ENCODE assay signal across 39 cellular contexts in genomic region chr11:1105183-1105565, GRCh38. TPM values are rescaled to one million over a fixed set of nuclear protein-coding genes. Genes with fewer than 3 reads are reported as not detected.
"Had no signal": no experiment of that assay in that cellular context is flagged by ENCODE, and none has a peak within 500 bp of the region (broad histone marks: within the 10 kb centered on the region; RNA-seq: fewer than 3 reads in every experiment).

No MANE protein-coding gene starts in this region.

- H3K4me1 Mint-ChIP-seq: activated B cell treated with CpG ODN at 0.5 μM for 24 hours; activated CD4-positive, alpha-beta T cell treated with anti-CD3 and anti-CD28 coated beads, Interleukin-2, amount 10 ng/mL, durations not matched to agents 24 days and 14 days; activated naive CD8-positive, alpha-beta T cell treated with anti-CD3 and anti-CD28 coated beads for 36 hours; activated T-helper 17 cell treated with anti-CD3 and anti-CD28 coated beads, Interleukin-2, amount 50 U/mL, for 72 hours had no signal

- H3K4me1 ChIP-seq: adrenal gland, body of pancreas, breast epithelium had no signal

- H3K27me3 Mint-ChIP-seq: activated B cell treated with CpG ODN at 0.5 μM for 24 hours; activated CD4-positive, alpha-beta T cell treated with anti-CD3 and anti-CD28 coated beads, Interleukin-2, amount 10 ng/mL, durations not matched to agents 24 days and 14 days; activated CD8-positive, alpha-beta T cell treated with anti-CD3 and anti-CD28 coated beads for 36 hours; activated naive CD8-positive, alpha-beta T cell treated with anti-CD3 and anti-CD28 coated beads for 36 hours; activated T-helper 17 cell treated with anti-CD3 and anti-CD28 coated beads, Interleukin-2, amount 50 U/mL, for 72 hours had no signal

- H3K9me3 Mint-ChIP-seq: activated B cell treated with CpG ODN at 0.5 μM for 24 hours; activated CD4-positive, alpha-beta memory T cell treated with anti-CD3 and anti-CD28 coated beads for 36 hours; activated CD4-positive, alpha-beta T cell treated with anti-CD3 and anti-CD28 coated beads, Interleukin-2, amount 10 ng/mL, durations not matched to agents 24 days and 14 days; activated CD8-positive, alpha-beta T cell treated with anti-CD3 and anti-CD28 coated beads for 36 hours; activated naive CD4-positive, alpha-beta T cell treated with anti-CD3 and anti-CD28 coated beads for 36 hours; activated naive CD4-positive, alpha-beta T cell treated with anti-CD3 and anti-CD28 coated beads, Interleukin-2, amount 50 U/mL, for 72 hours; activated naive CD8-positive, alpha-beta T cell treated with anti-CD3 and anti-CD28 coated beads for 36 hours; activated T-cell treated with anti-CD3 and anti-CD28 coated beads, Interleukin-2, amount 50 U/mL, for 4 hours; activated T-cell treated with anti-CD3 and anti-CD28 coated beads, Interleukin-2, amount 50 U/mL, for 72 hours; activated T-helper 1 cell treated with anti-CD3 and anti-CD28 coated beads, Interleukin-12 subunit alpha, Interleukin-12 subunit beta, Interleukin-2, Interleukin-4 antibody, amounts not matched to agents 30 ng/mL and 10 ng/mL and 1 ng/mL, durations not matched to agents 14 hours and 24 hours and 36 hours; activated T-helper 17 cell treated with anti-CD3 and anti-CD28 coated beads, Interleukin-2, amount 50 U/mL, for 72 hours; T-helper 1 cell treated with Interleukin-12 subunit alpha and Interleukin-12 subunit beta and Interleukin-4 antibody, amounts not matched to agents 30 μg/mL and 1 μg/mL, for 36 hours; T-helper 2 cell treated with Interferon-gamma antibody and Interleukin-4, amounts not matched to agents 5 μg/mL and 100 μg/mL, for 36 hours had no signal

- H3K4me3 Mint-ChIP-seq: activated B cell treated with CpG ODN at 0.5 μM for 24 hours; activated CD4-positive, alpha-beta memory T cell treated with anti-CD3 and anti-CD28 coated beads for 36 hours; activated CD4-positive, alpha-beta T cell treated with anti-CD3 and anti-CD28 coated beads, Interleukin-2, amount 10 ng/mL, durations not matched to agents 24 days and 14 days; activated CD8-positive, alpha-beta T cell treated with anti-CD3 and anti-CD28 coated beads for 36 hours; activated naive CD4-positive, alpha-beta T cell treated with anti-CD3 and anti-CD28 coated beads for 36 hours; activated naive CD8-positive, alpha-beta T cell treated with anti-CD3 and anti-CD28 coated beads for 36 hours; activated T-cell treated with anti-CD3 and anti-CD28 coated beads, Interleukin-2, amount 50 U/mL, for 4 hours; activated T-cell treated with anti-CD3 and anti-CD28 coated beads, Interleukin-2, amount 50 U/mL, for 72 hours; activated T-helper 1 cell treated with anti-CD3 and anti-CD28 coated beads, Interleukin-12 subunit alpha, Interleukin-12 subunit beta, Interleukin-2, Interleukin-4 antibody, amounts not matched to agents 30 ng/mL and 10 ng/mL and 1 ng/mL, durations not matched to agents 14 hours and 24 hours and 36 hours; activated T-helper 17 cell treated with anti-CD3 and anti-CD28 coated beads, Interleukin-2, amount 50 U/mL, for 72 hours; T-helper 1 cell treated with Interleukin-12 subunit alpha and Interleukin-12 subunit beta and Interleukin-4 antibody, amounts not matched to agents 30 μg/mL and 1 μg/mL, for 36 hours; T-helper 2 cell treated with Interferon-gamma antibody and Interleukin-4, amounts not matched to agents 5 μg/mL and 100 μg/mL, for 36 hours had no signal

- ATAC-seq: activated CD8-positive, alpha-beta T cell treated with anti-CD3 and anti-CD28 coated beads for 36 hours; activated naive CD4-positive, alpha-beta T cell treated with anti-CD3 and anti-CD28 coated beads, Interleukin-2, amount 50 U/mL, for 72 hours; activated T-cell treated with anti-CD3 and anti-CD28 coated beads, Interleukin-2, amount 50 U/mL, for 4 hours; activated T-cell treated with anti-CD3 and anti-CD28 coated beads, Interleukin-2, amount 50 U/mL, for 72 hours; activated T-helper 17 cell treated with anti-CD3 and anti-CD28 coated beads, Interleukin-2, amount 50 U/mL, for 72 hours; body of pancreas had no signal

- H3K4me3 ChIP-seq: adrenal gland, body of pancreas, breast epithelium had no signal

- H3K9me3 ChIP-seq: adrenal gland, body of pancreas, breast epithelium had no signal

- H3K27ac Mint-ChIP-seq: activated B cell treated with CpG ODN at 0.5 μM for 24 hours; activated CD4-positive, alpha-beta memory T cell treated with anti-CD3 and anti-CD28 coated beads for 36 hours; activated CD4-positive, alpha-beta T cell treated with anti-CD3 and anti-CD28 coated beads, Interleukin-2, amount 10 ng/mL, durations not matched to agents 24 days and 14 days; activated CD8-positive, alpha-beta T cell treated with anti-CD3 and anti-CD28 coated beads for 36 hours; activated naive CD4-positive, alpha-beta T cell treated with anti-CD3 and anti-CD28 coated beads for 36 hours; activated naive CD4-positive, alpha-beta T cell treated with anti-CD3 and anti-CD28 coated beads, Interleukin-2, amount 50 U/mL, for 72 hours; activated naive CD8-positive, alpha-beta T cell treated with anti-CD3 and anti-CD28 coated beads for 36 hours; activated T-cell treated with anti-CD3 and anti-CD28 coated beads, Interleukin-2, amount 50 U/mL, for 72 hours; activated T-helper 1 cell treated with anti-CD3 and anti-CD28 coated beads, Interleukin-12 subunit alpha, Interleukin-12 subunit beta, Interleukin-2, Interleukin-4 antibody, amounts not matched to agents 30 ng/mL and 10 ng/mL and 1 ng/mL, durations not matched to agents 14 hours and 24 hours and 36 hours; activated T-helper 17 cell treated with anti-CD3 and anti-CD28 coated beads, Interleukin-2, amount 50 U/mL, for 72 hours; T-helper 1 cell treated with Interleukin-12 subunit alpha and Interleukin-12 subunit beta and Interleukin-4 antibody, amounts not matched to agents 30 μg/mL and 1 μg/mL, for 36 hours; T-helper 2 cell treated with Interferon-gamma antibody and Interleukin-4, amounts not matched to agents 5 μg/mL and 100 μg/mL, for 36 hours had no signal

- H3K27ac ChIP-seq: adrenal gland, body of pancreas, brain microvascular endothelial cell, breast epithelium, VCaP had no signal

- H3K36me3 ChIP-seq: adrenal gland, brain microvascular endothelial cell, breast epithelium had no signal

- H3K36me3 Mint-ChIP-seq: activated CD4-positive, alpha-beta memory T cell treated with anti-CD3 and anti-CD28 coated beads for 36 hours; activated naive CD4-positive, alpha-beta T cell treated with anti-CD3 and anti-CD28 coated beads, Interleukin-2, amount 50 U/mL, for 72 hours; activated naive CD8-positive, alpha-beta T cell treated with anti-CD3 and anti-CD28 coated beads for 36 hours had no signal

- FAIRE-seq: astrocyte, TTC549 had no signal

- DNase-seq: activated B cell treated with CpG ODN at 0.5 μM for 24 hours; activated CD4-positive, alpha-beta memory T cell treated with anti-CD3 and anti-CD28 coated beads for 36 hours; activated CD4-positive, alpha-beta T cell treated with anti-CD3 and anti-CD28 coated beads for 4 hours; activated CD4-positive, alpha-beta T cell treated with anti-CD3 and anti-CD28 coated beads, Interleukin-2, amount 10 ng/mL, durations not matched to agents 24 days and 14 days; activated CD4-positive, alpha-beta T cell treated with anti-CD3 and anti-CD28 coated beads, Interleukin-2, amount 50 U/mL, for 1 hour; activated CD4-positive, alpha-beta T cell treated with anti-CD3 and anti-CD28 coated beads, Interleukin-2, amount 50 U/mL, for 4 hours; activated CD4-positive, CD25-positive, alpha-beta regulatory T cell treated with anti-CD3 and anti-CD28 coated beads, Interleukin-2, amount 50 U/mL, for 72 hours; activated CD8-positive, alpha-beta memory T cell treated with anti-CD3 and anti-CD28 coated beads, Interleukin-2, amount 50 U/mL, for 4 hours; activated CD8-positive, alpha-beta T cell treated with anti-CD3 and anti-CD28 coated beads for 36 hours; activated effector memory CD4-positive, alpha-beta T cell treated with anti-CD3 and anti-CD28 coated beads, Interleukin-2, amount 50 U/mL, for 16 hours; activated gamma-delta T cell treated with Interleukin-2 at 50 U/mL for 16 hours; activated naive CD4-positive, alpha-beta T cell; activated naive CD4-positive, alpha-beta T cell treated with anti-CD3 and anti-CD28 coated beads for 36 hours; activated naive CD4-positive, alpha-beta T cell treated with anti-CD3 and anti-CD28 coated beads, Interleukin-2, amount 50 U/mL, for 16 hours; activated naive CD8-positive, alpha-beta T cell treated with anti-CD3 and anti-CD28 coated beads for 36 hours; activated T-cell treated with anti-CD3 and anti-CD28 coated beads for 4 hours; activated T-cell treated with anti-CD3 and anti-CD28 coated beads, Interleukin-2, amount 50 U/mL, for 1 hour; activated T-cell treated with anti-CD3 and anti-CD28 coated beads, Interleukin-2, amount 50 U/mL, for 4 hours; activated T-cell treated with anti-CD3 and anti-CD28 coated beads, Interleukin-2, amount 50 U/mL, for 72 hours; adrenal gland; amniotic stem cell; body of pancreas; brain microvascular endothelial cell; central memory CD4-positive, alpha-beta T cell; T-helper 1 cell; T-helper 2 cell; T-helper 9 cell had no signal

RNA-seq across cellular contexts. Expression of gene MUC2, which starts 30.5 kb away (rescaled TPM):
- total RNA-seq: activated B cell treated with CpG ODN at 0.5 μM for 24 hours; activated CD4-positive, alpha-beta memory T cell treated with anti-CD3 and anti-CD28 coated beads for 36 hours; activated CD4-positive, alpha-beta T cell treated with anti-CD3 and anti-CD28 coated beads, Interleukin-2, amount 10 ng/mL, durations not matched to agents 24 days and 14 days; activated CD8-positive, alpha-beta memory T cell treated with anti-CD3 and anti-CD28 coated beads for 36 hours; activated CD8-positive, alpha-beta T cell treated with anti-CD3 and anti-CD28 coated beads for 36 hours; activated naive CD4-positive, alpha-beta T cell treated with anti-CD3 and anti-CD28 coated beads for 36 hours; activated naive CD4-positive, alpha-beta T cell treated with anti-CD3 and anti-CD28 coated beads, Interleukin-2, amount 50 U/mL, for 72 hours; activated naive CD8-positive, alpha-beta T cell treated with anti-CD3 and anti-CD28 coated beads for 36 hours; activated T-cell treated with anti-CD3 and anti-CD28 coated beads, Interleukin-2, amount 50 U/mL, for 72 hours; activated T-helper 1 cell treated with anti-CD3 and anti-CD28 coated beads, Interleukin-12 subunit alpha, Interleukin-12 subunit beta, Interleukin-2, Interleukin-4 antibody, amounts not matched to agents 30 ng/mL and 10 ng/mL and 1 ng/mL, durations not matched to agents 14 hours and 24 hours and 36 hours; activated T-helper 17 cell treated with anti-CD3 and anti-CD28 coated beads, Interleukin-2, amount 50 U/mL, for 72 hours; astrocyte had no signal

RNA-seq across cellular contexts. Expression of gene MUC5AC, which starts 52.6 kb away (rescaled TPM):
- total RNA-seq: activated B cell treated with CpG ODN at 0.5 μM for 24 hours; activated CD4-positive, alpha-beta memory T cell treated with anti-CD3 and anti-CD28 coated beads for 36 hours; activated CD4-positive, alpha-beta T cell treated with anti-CD3 and anti-CD28 coated beads, Interleukin-2, amount 10 ng/mL, durations not matched to agents 24 days and 14 days; activated CD8-positive, alpha-beta memory T cell treated with anti-CD3 and anti-CD28 coated beads for 36 hours; activated CD8-positive, alpha-beta T cell treated with anti-CD3 and anti-CD28 coated beads for 36 hours; activated naive CD4-positive, alpha-beta T cell treated with anti-CD3 and anti-CD28 coated beads for 36 hours; activated naive CD4-positive, alpha-beta T cell treated with anti-CD3 and anti-CD28 coated beads, Interleukin-2, amount 50 U/mL, for 72 hours; activated naive CD8-positive, alpha-beta T cell treated with anti-CD3 and anti-CD28 coated beads for 36 hours; activated T-cell treated with anti-CD3 and anti-CD28 coated beads, Interleukin-2, amount 50 U/mL, for 72 hours; activated T-helper 1 cell treated with anti-CD3 and anti-CD28 coated beads, Interleukin-12 subunit alpha, Interleukin-12 subunit beta, Interleukin-2, Interleukin-4 antibody, amounts not matched to agents 30 ng/mL and 10 ng/mL and 1 ng/mL, durations not matched to agents 14 hours and 24 hours and 36 hours; activated T-helper 17 cell treated with anti-CD3 and anti-CD28 coated beads, Interleukin-2, amount 50 U/mL, for 72 hours; aorta; astrocyte; breast epithelium; cardiac septum had no signal
